In genomic region chr6:31795616-31796298, GRCh38 we compare ENCODE assay signal across 8 cellular contexts. TPM values are rescaled to one million over a fixed set of nuclear protein-coding genes. Genes with fewer than 3 reads are reported as not detected.
A peak's percentile ranks its signal among the peaks of the same experiment; 100 is the strongest.
DNase-seq lines count a peak whose midpoint lies in the region; ATAC-seq, FAIRE-seq and TF ChIP-seq lines count a peak whose summit lies in the region.

Gene VARS1 (minus strand): TSS chr6:31795752. CDS start chr6:31795217, 535 bp downstream.

- peak; percentile 56 for ATAC-seq in HG02938 (IDR thresholded peaks at IDR 0.05; ENCODE audit: unreplicated experiment)

- peak; percentile 95 for DNase-seq in GM12892 (ENCODE audit: insufficient read length)
- peak; percentile 56 for DNase-seq in NCI-H2029 treated with DMSO at 0.1 percent for 48 hours (lab: John Stamatoyannopoulos, UW)
- DNase-seq in T1000 (lab: John Stamatoyannopoulos, UW), result peak; percentile 82
- DNase-seq in astrocyte of the hippocampus (ENCODE audit: low read depth, low spot score), result peak; percentile 95
- DNase-seq in hypothalamus (lab: John Stamatoyannopoulos, UW), result peak in 50 of 51 donors; percentile 43 to 92 (median 84)
- peak; percentile 96 for DNase-seq in sigmoid colon
- no peak for DNase-seq in cortex of kidney (lab: John Stamatoyannopoulos, UW)

- H3K36me3 ChIP-seq in sigmoid colon, result peaks cover 0 to 28% (median 2%) of the 10 kb centered on the region in 4 donors

- intact Hi-C loops in sigmoid colon (cut with DNase I), result loop anchor here (1.0 to 2.0 kb wide), 2 partner anchors 35 to 55 kb away; partner anchors contain the start of gene MSH5

- no peak; the same call in 1 of the 2 replicates for TF ChIP-seq POLR2A in GM12892 (IDR thresholded peaks at IDR 0.05; ENCODE audit: low read depth, low read length)
- peak in 1 of 2 donors; percentile 35 for TF ChIP-seq POLR2A in sigmoid colon (IDR thresholded peaks at IDR 0.05)

- H3K27ac ChIP-seq in sigmoid colon, result peak within 1 kb of the TSS; percentile 90 to 94 (median 91)

- peaks cover 0 to 22% (median 17%) of the 10 kb centered on the region in 4 donors for H3K4me1 ChIP-seq in sigmoid colon

- FAIRE-seq in GM12892 (lab: Jason Lieb, UNC), result peak; percentile 84

- peak in 1 of 4 donors; percentile 3 for TF ChIP-seq EP300 in sigmoid colon (IDR thresholded peaks at IDR 0.05)

- 0 to 1% methylated on average over 75 of the region's 75 CpGs for WGBS in sigmoid colon, 2 donors

- no peaks in the 10 kb centered on the region for H3K9me3 ChIP-seq in sigmoid colon

- no peaks in the 10 kb centered on the region for H3K27me3 ChIP-seq in sigmoid colon

- TF ChIP-seq CTCF in sigmoid colon (IDR thresholded peaks at IDR 0.05), result peak; percentile 52 to 72 (median 72)

- H3K4me3 ChIP-seq in sigmoid colon, result peak within 1 kb of the TSS; percentile 80 to 97 (median 90)

RNA-seq across cellular contexts. Expression of gene VARS1, which starts in this region (rescaled TPM):
- 54.6 TPM for polyA plus RNA-seq in GM12892 (2012; ENCODE audit: missing spikeins)
- total RNA-seq in sigmoid colon, result 10 to 100 TPM; 16.0 to 36.2 (median 27.7) TPM
- polyA plus RNA-seq in sigmoid colon, result 10 to 100 TPM in 1 of 3 donors, 1 to 10 TPM in 2; 6.0 to 50.9 (median 6.0) TPM
